In genomic region chr10:87724789-87725188, GRCh38 we compare ENCODE assay signal across 31 cellular contexts.
DNase-seq lines count a peak whose midpoint lies in the region; ATAC-seq and TF ChIP-seq lines count a peak whose summit lies in the region.
"Had no signal": no experiment of that assay in that cellular context is flagged by ENCODE, and none has a peak within 500 bp of the region (broad histone marks: within the 10 kb centered on the region; RNA-seq: fewer than 3 reads in every experiment).

No MANE protein-coding gene starts in this region.

- in situ Hi-C loops in HAP-1 (cut with MboI; ENCODE audit: low sequenced_read_pairs), result loop anchor here (25.0 kb wide), 1 partner anchor 187 kb away; no protein-coding TSS in a partner anchor

- no peak overlapping the region for H2AFZ ChIP-seq in PC-3 (ENCODE audit: low read length)

- H3K4me1 Mint-ChIP-seq in progenitor cell of endocrine pancreas (ENCODE audit: low read depth), result peaks cover 17% of the 10 kb centered on the region
- H3K4me1 Mint-ChIP-seq: B cell; CD4-positive, alpha-beta memory T cell; CD4-positive, CD25-positive, alpha-beta regulatory T cell had no signal

- H3K79me2 ChIP-seq in PC-3 (ENCODE audit: low read length), result no peaks in the 10 kb centered on the region

- no peak overlapping the region for H3K9ac ChIP-seq in PC-3 (ENCODE audit: low read length)
- H3K9ac ChIP-seq: BLaER1; BLaER1 treated with 17β-estradiol and CSF1 and Interleukin-3, amounts not matched to agents 10 nM and 100 nM had no signal

- H3F3A ChIP-seq in PC-3 (ENCODE audit: low read length, unreplicated experiment), result no peaks in the 10 kb centered on the region

- no peaks in the 10 kb centered on the region for H3K9me3 ChIP-seq in HEK293 (ENCODE audit: control insufficient read depth, insufficient read depth, low read depth, low read length)
- H3K9me3 ChIP-seq in PC-3 (ENCODE audit: low read length), result no peaks in the 10 kb centered on the region
- no peaks in the 10 kb centered on the region for H3K9me3 ChIP-seq in HAP-1
- H3K9me3 ChIP-seq: A549; BE2C; BLaER1; BLaER1 treated with 17β-estradiol and CSF1 and Interleukin-3, amounts not matched to agents 10 nM and 100 nM; Caco-2 had no signal

- H3K36me3 ChIP-seq in HEK293 (ENCODE audit: control insufficient read depth in 2 of 2, insufficient read depth in 1 of 2, low read length in 2 of 2), result peaks cover 0 to 7% of the 10 kb centered on the region in 2 experiments; a peak in 2 of 3 replicates
- H3K36me3 ChIP-seq in PC-3 (ENCODE audit: low read depth, low read length), result no peaks in the 10 kb centered on the region
- H3K36me3 ChIP-seq in HAP-1 (replicated peaks), result no peaks in the 10 kb centered on the region
- H3K36me3 ChIP-seq: BE2C; BLaER1; BLaER1 treated with 17β-estradiol and CSF1 and Interleukin-3, amounts not matched to agents 10 nM and 100 nM had no signal

- H3K9me3 Mint-ChIP-seq in progenitor cell of endocrine pancreas (ENCODE audit: low read depth), result no peaks in the 10 kb centered on the region
- H3K9me3 Mint-ChIP-seq: CD14-positive monocyte; CD4-positive, alpha-beta memory T cell; CD4-positive, alpha-beta T cell; CD4-positive, CD25-positive, alpha-beta regulatory T cell; CD8-positive, alpha-beta memory T cell; CD8-positive, alpha-beta T cell had no signal

- H3K27ac Mint-ChIP-seq in progenitor cell of endocrine pancreas, result peak overlapping the region; percentile 45
- H3K27ac Mint-ChIP-seq: B cell; CD14-positive monocyte; CD4-positive, alpha-beta memory T cell; CD4-positive, alpha-beta T cell; CD4-positive, CD25-positive, alpha-beta regulatory T cell; CD8-positive, alpha-beta memory T cell; CD8-positive, alpha-beta T cell had no signal

- H3K27ac ChIP-seq in HEK293 (ENCODE audit: extremely low read depth, low read depth, low read length) (no peak overlapping the region), PC-3 (ENCODE audit: low read length) (no peak overlapping the region)
- H3K27ac ChIP-seq: 22Rv1; A549; BLaER1; BLaER1 treated with 17β-estradiol and CSF1 and Interleukin-3, amounts not matched to agents 10 nM and 100 nM; C4-2B had no signal

- H3K4me3 Mint-ChIP-seq in progenitor cell of endocrine pancreas (ENCODE audit: low read depth), result no peak overlapping the region
- H3K4me3 Mint-ChIP-seq: B cell; CD14-positive monocyte; CD4-positive, alpha-beta memory T cell; CD4-positive, alpha-beta T cell; CD4-positive, CD25-positive, alpha-beta regulatory T cell; CD8-positive, alpha-beta memory T cell; CD8-positive, alpha-beta T cell had no signal

- no peaks in the 10 kb centered on the region for H3K36me3 Mint-ChIP-seq in progenitor cell of endocrine pancreas (ENCODE audit: insufficient read depth)
- H3K36me3 Mint-ChIP-seq: CD14-positive monocyte; CD4-positive, alpha-beta memory T cell; CD4-positive, CD25-positive, alpha-beta regulatory T cell; CD8-positive, alpha-beta memory T cell; CD8-positive, alpha-beta T cell had no signal

- intact Hi-C loops in PC-3 (cut with micrococcal nuclease), result loop anchor here (5.0 kb wide), 1 partner anchor 62 kb away; no protein-coding TSS in a partner anchor

- TF ChIP-seq CTCF in HEK293 (tag by site-specific recombination; IDR thresholded peaks at IDR 0.05), result no peak
- no peak for TF ChIP-seq CTCF in progenitor cell of endocrine pancreas (IDR thresholded peaks at IDR 0.05; ENCODE audit: unreplicated experiment)
- no peak for TF ChIP-seq CTCF in PC-3 (conservative IDR thresholded peaks at IDR 0.05; ENCODE audit: low read depth, low read length)

- H3K4me3 ChIP-seq in HEK293 (ENCODE audit: low read depth, low read length) (no peak overlapping the region), PC-3 (ENCODE audit: low read length) (no peak overlapping the region), HAP-1 (no peak overlapping the region)
- H3K4me3 ChIP-seq: A549; BLaER1; BLaER1 treated with 17β-estradiol and CSF1 and Interleukin-3, amounts not matched to agents 10 nM and 100 nM had no signal

- POLR2A ChIA-PET in HEK293 (lab: Yijun Ruan, JAX), result no interaction called here
- POLR2A ChIA-PET in PC-3 (lab: Charles Lee; ENCODE audit: unreplicated experiment), result no interaction called here

- no peaks in the 10 kb centered on the region for H4K20me1 ChIP-seq in PC-3 (ENCODE audit: low read length)
- H4K20me1 ChIP-seq: BLaER1; BLaER1 treated with 17β-estradiol and CSF1 and Interleukin-3, amounts not matched to agents 10 nM and 100 nM had no signal

- no peak overlapping the region for H3K4me2 ChIP-seq in PC-3 (ENCODE audit: low read length)
- H3K4me2 ChIP-seq: A549; BLaER1; BLaER1 treated with 17β-estradiol and CSF1 and Interleukin-3, amounts not matched to agents 10 nM and 100 nM had no signal

- no peak for ATAC-seq in PC-3
- ATAC-seq: A549; CD8-positive, alpha-beta T cell had no signal

- BruUV-seq in PC-3 (replicated peaks; lab: Mats Ljungman, UMichigan), result no TSS peak

- H3K4me1 ChIP-seq in HEK293 (ENCODE audit: control insufficient read depth, insufficient read depth, low read length) (no peaks in the 10 kb centered on the region; the same call in 1 of the 2 replicates), PC-3 (ENCODE audit: insufficient read depth, low read length) (peaks cover 22% of the 10 kb centered on the region), HAP-1 (peaks cover 2% of the 10 kb centered on the region; the same call in 1 of the 2 replicates)
- H3K4me1 ChIP-seq: A549; BE2C; BLaER1; BLaER1 treated with 17β-estradiol and CSF1 and Interleukin-3, amounts not matched to agents 10 nM and 100 nM; Caco-2 had no signal

- DNase-seq in progenitor cell of endocrine pancreas (ENCODE audit: low spot score, unreplicated experiment), result no peak
- DNase-seq in PC-3, result no peak
- DNase-seq in HAP-1 (ENCODE audit: low spot score in 2 of 2), result no peak
- DNase-seq: 8988T; ACHN; AML-193; BE2C; C1 segment of cervical spinal cord; Caco-2; Calu3; CD4-positive, alpha-beta memory T cell; CD4-positive, alpha-beta T cell; CD4-positive, CD25-positive, alpha-beta regulatory T cell; CD8-positive, alpha-beta memory T cell; CD8-positive, alpha-beta T cell; COR-L47; DMS 273 treated with DMSO at 0.1 percent for 48 hours; DMS153; DMS53; DMS79; DMS79 treated with DMSO at 0.1 percent for 48 hours; DND-41; EL had no signal

- H3K27me3 ChIP-seq in PC-3 (ENCODE audit: low read length), result no peaks in the 10 kb centered on the region
- H3K27me3 ChIP-seq in HAP-1 (ENCODE audit: low read depth), result no peaks in the 10 kb centered on the region
- H3K27me3 ChIP-seq: BE2C; BLaER1; BLaER1 treated with 17β-estradiol and CSF1 and Interleukin-3, amounts not matched to agents 10 nM and 100 nM had no signal

- CTCF ChIA-PET in HEK293 (lab: Yijun Ruan, JAX), result no interaction called here
- CTCF ChIA-PET in PC-3 (lab: Charles Lee), result no interaction called here

- no peaks in the 10 kb centered on the region for H3K9me2 ChIP-seq in PC-3 (replicated peaks; ENCODE audit: low read length)

- H3K27me3 Mint-ChIP-seq in progenitor cell of endocrine pancreas, result no peaks in the 10 kb centered on the region
- H3K27me3 Mint-ChIP-seq: CD4-positive, alpha-beta T cell had no signal

TF ChIP-seq in HEK293, 187 proteins besides CTCF, POLR2A, EP300 and RAD21:
- TF ChIP-seq ZNF677 (tag by site-specific recombination; IDR thresholded peaks at IDR 0.05), result peak; percentile 97
- no peak for TF ChIP-seq ZNF658 (tag by site-specific recombination; IDR thresholded peaks at IDR 0.05)
